18 cellular contexts compared by ENCODE assay signal in genomic region chr2:202418027-202418426, GRCh38.
"Had no signal": no experiment of that assay in that cellular context is flagged by ENCODE, and none has a peak within 500 bp of the region (broad histone marks: within the 10 kb centered on the region; RNA-seq: fewer than 3 reads in every experiment).

No MANE protein-coding gene starts in this region.

- H3K9me3 ChIP-seq: adrenal gland, esophagus muscularis mucosa, thoracic aorta, uterus had no signal

- H3K27ac ChIP-seq: adrenal gland, esophagus muscularis mucosa, thoracic aorta, uterus had no signal

- H3K4me3 Mint-ChIP-seq: activated B cell treated with CpG ODN at 0.5 μM for 24 hours; activated CD4-positive, alpha-beta T cell treated with anti-CD3 and anti-CD28 coated beads, Interleukin-2, amount 10 ng/mL, durations not matched to agents 24 days and 14 days; activated CD8-positive, alpha-beta T cell treated with anti-CD3 and anti-CD28 coated beads, Interleukin-2, amount 10 ng/mL, durations not matched to agents 7 days and 5 days; activated naive CD4-positive, alpha-beta T cell treated with anti-CD3 and anti-CD28 coated beads, Interleukin-2, amount 50 U/mL, for 24 hours; immature natural killer cell; neural crest cell; T-helper 17 cell had no signal

- ATAC-seq: activated CD8-positive, alpha-beta T cell treated with anti-CD3 and anti-CD28 coated beads, Interleukin-2, amount 10 ng/mL, durations not matched to agents 7 days and 5 days; T-helper 17 cell had no signal

- H3K36me3 ChIP-seq: adrenal gland, esophagus muscularis mucosa, thoracic aorta, uterus had no signal

- H3K27ac Mint-ChIP-seq: activated B cell treated with CpG ODN at 0.5 μM for 24 hours; activated CD4-positive, alpha-beta T cell treated with anti-CD3 and anti-CD28 coated beads, Interleukin-2, amount 10 ng/mL, durations not matched to agents 24 days and 14 days; activated CD8-positive, alpha-beta T cell treated with anti-CD3 and anti-CD28 coated beads, Interleukin-2, amount 10 ng/mL, durations not matched to agents 7 days and 5 days; activated naive CD4-positive, alpha-beta T cell treated with anti-CD3 and anti-CD28 coated beads, Interleukin-2, amount 50 U/mL, for 24 hours; immature natural killer cell; T-helper 17 cell had no signal

- DNase-seq: activated B cell treated with CpG ODN at 0.5 μM for 24 hours; activated CD4-positive, alpha-beta T cell treated with anti-CD3 and anti-CD28 coated beads, Interleukin-2, amount 10 ng/mL, durations not matched to agents 24 days and 14 days; activated CD8-positive, alpha-beta memory T cell treated with anti-CD3 and anti-CD28 coated beads, Interleukin-2, amount 50 U/mL, for 4 hours; activated CD8-positive, alpha-beta T cell treated with anti-CD3 and anti-CD28 coated beads, Interleukin-2, amount 10 ng/mL, durations not matched to agents 7 days and 5 days; activated effector memory CD4-positive, alpha-beta T cell treated with anti-CD3 and anti-CD28 coated beads, Interleukin-2, amount 50 U/mL, for 16 hours; activated T-cell treated with anti-CD3 and anti-CD28 coated beads, Interleukin-2, amount 50 U/mL, for 48 hours; adrenal gland; foreskin fibroblast; hypothalamus; immature natural killer cell; midbrain; stimulated activated CD4-positive, alpha-beta T cell treated with anti-CD3 and anti-CD28 coated beads, Interleukin-1b, Interleukin-23, amount 100 ng/mL, for 48 hours; T-helper 17 cell; uterus had no signal

- H3K27me3 Mint-ChIP-seq: activated CD4-positive, alpha-beta T cell treated with anti-CD3 and anti-CD28 coated beads, Interleukin-2, amount 10 ng/mL, durations not matched to agents 24 days and 14 days; activated naive CD4-positive, alpha-beta T cell treated with anti-CD3 and anti-CD28 coated beads, Interleukin-2, amount 50 U/mL, for 24 hours; T-helper 17 cell had no signal

- H3K27me3 ChIP-seq: adrenal gland, esophagus muscularis mucosa, uterus had no signal

- H3K4me3 ChIP-seq: adrenal gland, esophagus muscularis mucosa, thoracic aorta, uterus had no signal

- H3K9me3 Mint-ChIP-seq: activated B cell treated with CpG ODN at 0.5 μM for 24 hours; activated CD4-positive, alpha-beta T cell treated with anti-CD3 and anti-CD28 coated beads, Interleukin-2, amount 10 ng/mL, durations not matched to agents 24 days and 14 days; activated naive CD4-positive, alpha-beta T cell treated with anti-CD3 and anti-CD28 coated beads, Interleukin-2, amount 50 U/mL, for 24 hours; immature natural killer cell; neural crest cell had no signal

- H3K4me1 Mint-ChIP-seq: activated CD4-positive, alpha-beta T cell treated with anti-CD3 and anti-CD28 coated beads, Interleukin-2, amount 10 ng/mL, durations not matched to agents 24 days and 14 days had no signal
